ENCODE assay signal across 1 cellular context in the genomic region with DNA sequence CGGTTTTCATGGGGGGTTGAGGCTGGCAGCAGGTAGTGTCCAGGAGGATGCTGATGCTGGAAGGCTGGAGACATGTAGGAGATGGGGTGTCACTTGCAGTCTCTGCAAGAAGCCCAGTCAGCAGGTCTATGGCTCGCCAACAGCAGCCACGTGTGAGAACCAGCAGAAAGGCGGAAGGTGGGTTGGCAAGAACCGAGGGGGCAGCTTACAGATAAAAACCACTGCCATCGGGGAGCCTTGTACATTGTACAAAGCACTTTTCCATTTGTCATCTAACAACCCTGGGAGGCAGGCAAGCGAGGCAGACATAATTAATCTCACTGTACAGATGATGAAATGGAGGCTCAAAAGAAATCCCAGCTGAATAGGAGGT.
TF ChIP-seq lines count a peak whose summit lies in the region.

No MANE protein-coding gene starts in this region.

TF ChIP-seq in IMR-90, 13 proteins besides CTCF, POLR2A, EP300 and RAD21 (continued from another document):
- TF ChIP-seq, protein P1, sequence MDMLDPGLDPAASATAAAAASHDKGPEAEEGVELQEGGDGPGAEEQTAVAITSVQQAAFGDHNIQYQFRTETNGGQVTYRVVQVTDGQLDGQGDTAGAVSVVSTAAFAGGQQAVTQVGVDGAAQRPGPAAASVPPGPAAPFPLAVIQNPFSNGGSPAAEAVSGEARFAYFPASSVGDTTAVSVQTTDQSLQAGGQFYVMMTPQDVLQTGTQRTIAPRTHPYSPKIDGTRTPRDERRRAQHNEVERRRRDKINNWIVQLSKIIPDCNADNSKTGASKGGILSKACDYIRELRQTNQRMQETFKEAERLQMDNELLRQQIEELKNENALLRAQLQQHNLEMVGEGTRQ (IDR thresholded peaks at IDR 0.05; ENCODE audit: low read depth, low read length): no peak
- TF ChIP-seq BHLHE40 (IDR thresholded peaks at IDR 0.05; ENCODE audit: low read depth, low read length): no peak
- TF ChIP-seq RFX5 (IDR thresholded peaks at IDR 0.05; ENCODE audit: low read depth, low read length): no peak
- no peak for TF ChIP-seq MAFK (IDR thresholded peaks at IDR 0.05; ENCODE audit: low read depth, low read length)
- no peak for TF ChIP-seq SMC3 (IDR thresholded peaks at IDR 0.05; ENCODE audit: low read depth, low read length)
- no peak for TF ChIP-seq CHD1 (IDR thresholded peaks at IDR 0.05; ENCODE audit: low read depth, low read length)
TF ChIP-seq in IMR-90: peak in this region for 0.
